23 cellular contexts compared by ENCODE assay signal in the genomic region with DNA sequence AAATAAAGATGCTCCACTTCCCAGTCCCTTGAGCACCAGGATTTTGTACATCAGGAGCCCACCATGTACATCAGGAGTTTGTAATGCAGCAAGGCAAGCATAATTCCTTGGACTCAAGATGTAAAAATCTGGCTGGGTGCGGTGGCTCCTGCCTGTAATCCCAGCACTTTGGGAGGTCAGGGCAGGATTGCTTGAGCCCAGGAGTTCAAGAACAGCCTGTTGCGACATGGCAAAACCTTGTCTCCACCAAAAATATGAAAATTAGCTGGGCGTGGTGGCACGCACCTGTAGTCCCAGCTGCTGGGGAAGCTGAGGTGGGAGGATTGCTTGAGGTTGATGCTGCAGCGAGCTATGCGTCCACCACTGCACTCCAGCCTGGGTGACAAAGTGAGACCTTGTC.
"Had no signal": no experiment of that assay in that cellular context is flagged by ENCODE, and none has a peak within 500 bp of the region (broad histone marks: within the 10 kb centered on the region; RNA-seq: fewer than 3 reads in every experiment).

No MANE protein-coding gene starts in this region.

- H3K4me3 ChIP-seq: colonic mucosa, esophagus muscularis mucosa, gastrocnemius medialis, left lung, lower lobe of right lung, pancreas, smooth muscle cell, testis, tibial nerve, upper lobe of right lung, vagina had no signal

- DNase-seq: colonic mucosa; dermis blood vessel endothelial cell; endodermal cell; gastrocnemius medialis; islet precursor cell; left lung; lower lobe of right lung; occipital lobe; pancreas; stimulated activated CD4-positive, alpha-beta T cell treated with anti-CD3 and anti-CD28 coated beads, Interleukin-4, amount 100 ng/mL, for 1 hour; stimulated activated naive B cell treated with anti-CD40 and anti-IgM and Interleukin-4, amounts not matched to agents 10 μg/mL and 1 μg/mL and 100 μg/mL, for 72 hours; stimulated activated naive CD8-positive, alpha-beta T cell treated with anti-CD3 and anti-CD28 coated beads, Interleukin-15, amount 100 ng/mL, for 72 hours; testis; upper lobe of right lung had no signal

- H3K4me2 ChIP-seq: smooth muscle cell had no signal

- H3K4me3 Mint-ChIP-seq: endodermal cell; memory B cell; mesothelial cell of epicardium; natural killer cell treated with Interleukin-12 subunit alpha and Interleukin-12 subunit beta and Interleukin-15 and Interleukin-18, amount 100 ng/mL, for 72 hours; stimulated activated naive B cell treated with anti-CD40 and anti-IgM and Interleukin-4, amounts not matched to agents 10 μg/mL and 1 μg/mL and 100 μg/mL, for 72 hours; stimulated activated naive CD8-positive, alpha-beta T cell treated with anti-CD3 and anti-CD28 coated beads, Interleukin-15, amount 100 ng/mL, for 72 hours had no signal

- H3K4me1 Mint-ChIP-seq: memory B cell had no signal

- H3K27ac Mint-ChIP-seq: endodermal cell; mesothelial cell of epicardium; progenitor cell of endocrine pancreas; stimulated activated naive B cell treated with anti-CD40 and anti-IgM and Interleukin-4, amounts not matched to agents 10 μg/mL and 1 μg/mL and 100 μg/mL, for 72 hours; stimulated activated naive CD8-positive, alpha-beta T cell treated with anti-CD3 and anti-CD28 coated beads, Interleukin-15, amount 100 ng/mL, for 72 hours had no signal

- H3K9me3 ChIP-seq: colonic mucosa, esophagus muscularis mucosa, gastrocnemius medialis, left lung, lower lobe of right lung, pancreas, testis, tibial nerve, upper lobe of right lung, vagina had no signal

- H3K27me3 ChIP-seq: colonic mucosa, esophagus muscularis mucosa, gastrocnemius medialis, left lung, pancreas, testis, tibial nerve, upper lobe of right lung, vagina had no signal

- H3K27ac ChIP-seq: esophagus muscularis mucosa, gastrocnemius medialis, left lung, lower lobe of right lung, pancreas, testis, upper lobe of right lung, vagina had no signal

- ATAC-seq: gastrocnemius medialis; left lung; lower lobe of right lung; natural killer cell treated with Interleukin-12 subunit alpha and Interleukin-12 subunit beta and Interleukin-15 and Interleukin-18, amount 100 ng/mL, for 72 hours; pancreas; right cardiac atrium; stimulated activated naive B cell treated with anti-CD40 and anti-IgM and Interleukin-4, amounts not matched to agents 10 μg/mL and 1 μg/mL and 100 μg/mL, for 72 hours; stimulated activated naive CD8-positive, alpha-beta T cell treated with anti-CD3 and anti-CD28 coated beads, Interleukin-15, amount 100 ng/mL, for 72 hours; upper lobe of right lung had no signal

- H3K4me1 ChIP-seq: lower lobe of right lung, pancreas had no signal

- H3K9me3 Mint-ChIP-seq: endodermal cell; memory B cell; mesothelial cell of epicardium; natural killer cell treated with Interleukin-12 subunit alpha and Interleukin-12 subunit beta and Interleukin-15 and Interleukin-18, amount 100 ng/mL, for 72 hours; stimulated activated naive CD8-positive, alpha-beta T cell treated with anti-CD3 and anti-CD28 coated beads, Interleukin-15, amount 100 ng/mL, for 72 hours had no signal

- H3K27me3 Mint-ChIP-seq: natural killer cell treated with Interleukin-12 subunit alpha and Interleukin-12 subunit beta and Interleukin-15 and Interleukin-18, amount 100 ng/mL, for 72 hours had no signal
